8 cellular contexts compared by ENCODE assay signal in genomic region chr16:11312718-11313492, GRCh38. TPM values are rescaled to one million over a fixed set of nuclear protein-coding genes. Genes with fewer than 3 reads are reported as not detected.
DNase-seq lines count a peak whose midpoint lies in the region; ATAC-seq and TF ChIP-seq lines count a peak whose summit lies in the region.
"Had no signal": no experiment of that assay in that cellular context is flagged by ENCODE, and none has a peak within 500 bp of the region (broad histone marks: within the 10 kb centered on the region; RNA-seq: fewer than 3 reads in every experiment).

No MANE protein-coding gene starts in this region.

- H3K4me1 ChIP-seq in ovary (ENCODE audit: insufficient read depth), result peaks cover 22% of the 10 kb centered on the region
- H3K4me1 ChIP-seq in tibial artery, result peaks cover 0 to 5% (median 0%) of the 10 kb centered on the region in 4 donors
- H3K4me1 ChIP-seq in gastrocnemius medialis, result no peaks in the 10 kb centered on the region

- H3K4me3 ChIP-seq in choroid plexus epithelial cell (ENCODE audit: low read depth, low read length), result no peak overlapping the region
- H3K4me3 ChIP-seq in ovary, result no peak overlapping the region
- H3K4me3 ChIP-seq in tibial artery, result no peak overlapping the region
- no peak overlapping the region for H3K4me3 ChIP-seq in gastrocnemius medialis

- no peak for TF ChIP-seq EP300 in ovary (IDR thresholded peaks at IDR 0.05)

- DNase-seq in EL (peak; percentile 68), NCI-H2227 treated with DMSO at 0.1 percent for 48 hours (lab: John Stamatoyannopoulos, UW) (peak; percentile 42), choroid plexus epithelial cell (ENCODE audit: low read depth) (peak; percentile 75), ovary (peak; percentile 61 to 66 (median 65)), tibial artery (no peak), gastrocnemius medialis (no peak), NCI-H1694 treated with DMSO at 0.1 percent for 48 hours (lab: John Stamatoyannopoulos, UW) (no peak)

- H3K27me3 ChIP-seq in ovary (no peaks in the 10 kb centered on the region), tibial artery (peaks cover 0 to 7% of the 10 kb centered on the region in 2 donors), gastrocnemius medialis (no peaks in the 10 kb centered on the region)

- H3K36me3 ChIP-seq in ovary, result no peaks in the 10 kb centered on the region
- H3K36me3 ChIP-seq in tibial artery, result no peaks in the 10 kb centered on the region
- no peaks in the 10 kb centered on the region for H3K36me3 ChIP-seq in gastrocnemius medialis

- H3K9me3 ChIP-seq in ovary (no peaks in the 10 kb centered on the region), tibial artery (no peaks in the 10 kb centered on the region), gastrocnemius medialis (no peaks in the 10 kb centered on the region)

- intact Hi-C loops in ovary (cut with DNase I) (loop anchor here in 1 of 4 donors (5.0 kb wide), 1 partner anchor 56 kb away; the partner anchor contains the start of gene SOCS1), tibial artery (cut with DNase I; ENCODE audit: low total_unique reads) (no loop called here), gastrocnemius medialis (cut with DNase I; ENCODE audit: low total_unique reads) (no loop called here)

- no peak for ATAC-seq in gastrocnemius medialis

- H3K27ac ChIP-seq in ovary (peak overlapping the region in 1 of 2 donors; percentile 46), tibial artery (no peak overlapping the region), gastrocnemius medialis (no peak overlapping the region)

- TF ChIP-seq POLR2A in ovary (IDR thresholded peaks at IDR 0.05) (no peak), gastrocnemius medialis (IDR thresholded peaks at IDR 0.05) (no peak)

- TF ChIP-seq CTCF in choroid plexus epithelial cell (conservative IDR thresholded peaks at IDR 0.05; ENCODE audit: low read depth, low read length) (no peak), ovary (IDR thresholded peaks at IDR 0.05) (no peak), tibial artery (IDR thresholded peaks at IDR 0.05) (no peak), gastrocnemius medialis (IDR thresholded peaks at IDR 0.05 in 4 of 5, conservative IDR thresholded peaks at IDR 0.05 in 1 of 5) (no peak)

- in situ Hi-C loops in gastrocnemius medialis (cut with MboI; ENCODE audit: low sequenced_read_pairs in 4 of 4), result no loop called here

- 19 to 44% (median 23%) methylated on average over 8 of the region's 8 CpGs for WGBS in ovary, 3 donors

RNA-seq across cellular contexts. Expression of gene PRM1, which starts 31.8 kb away (rescaled TPM):
- total RNA-seq in ovary, result not detected
- polyA plus RNA-seq in ovary, result not detected
- not detected for total RNA-seq in gastrocnemius medialis
- total RNA-seq: myocyte had no signal

RNA-seq across cellular contexts. Expression of gene RMI2, which starts 32.4 kb away (rescaled TPM):
- 1 to 10 TPM; 1.6 to 6.5 (median 2.9) TPM for total RNA-seq in ovary
- polyA plus RNA-seq in ovary, result 1 to 10 TPM; 4.7 to 6.7 TPM
- under 1 TPM in 2 of 4 donors, not detected in 2; 0.44 to 0.49 TPM for total RNA-seq in gastrocnemius medialis

RNA-seq across cellular contexts. Expression of gene PRM2, which starts 36.6 kb away (rescaled TPM):
- total RNA-seq in ovary, result not detected
- not detected for polyA plus RNA-seq in ovary
- not detected for total RNA-seq in gastrocnemius medialis
- total RNA-seq: myocyte had no signal

RNA-seq across cellular contexts. Expression of gene PRM3, which starts 39.5 kb away (rescaled TPM):
- not detected for total RNA-seq in ovary
- polyA plus RNA-seq in ovary, result not detected
- total RNA-seq in gastrocnemius medialis, result not detected
- total RNA-seq: myocyte had no signal

RNA-seq across cellular contexts. Expression of gene TNP2, which starts 43.8 kb away (rescaled TPM):
- total RNA-seq in ovary (not detected), gastrocnemius medialis (not detected)
- not detected for polyA plus RNA-seq in ovary
- total RNA-seq: myocyte had no signal

Comparison
In these comparisons a context has a peak if more than half of its experiments do, and no peak if none do; other contexts are left out.
1. DNase-seq: peak in EL (single experiment), NCI-H2227 treated with DMSO at 0.1 percent for 48 hours (single experiment), choroid plexus epithelial cell (single experiment) and ovary (5 of 5); none in tibial artery (0 of 2), gastrocnemius medialis (0 of 2) and NCI-H1694 treated with DMSO at 0.1 percent for 48 hours (single experiment).